12 cellular contexts compared by ENCODE assay signal in the genomic region with DNA sequence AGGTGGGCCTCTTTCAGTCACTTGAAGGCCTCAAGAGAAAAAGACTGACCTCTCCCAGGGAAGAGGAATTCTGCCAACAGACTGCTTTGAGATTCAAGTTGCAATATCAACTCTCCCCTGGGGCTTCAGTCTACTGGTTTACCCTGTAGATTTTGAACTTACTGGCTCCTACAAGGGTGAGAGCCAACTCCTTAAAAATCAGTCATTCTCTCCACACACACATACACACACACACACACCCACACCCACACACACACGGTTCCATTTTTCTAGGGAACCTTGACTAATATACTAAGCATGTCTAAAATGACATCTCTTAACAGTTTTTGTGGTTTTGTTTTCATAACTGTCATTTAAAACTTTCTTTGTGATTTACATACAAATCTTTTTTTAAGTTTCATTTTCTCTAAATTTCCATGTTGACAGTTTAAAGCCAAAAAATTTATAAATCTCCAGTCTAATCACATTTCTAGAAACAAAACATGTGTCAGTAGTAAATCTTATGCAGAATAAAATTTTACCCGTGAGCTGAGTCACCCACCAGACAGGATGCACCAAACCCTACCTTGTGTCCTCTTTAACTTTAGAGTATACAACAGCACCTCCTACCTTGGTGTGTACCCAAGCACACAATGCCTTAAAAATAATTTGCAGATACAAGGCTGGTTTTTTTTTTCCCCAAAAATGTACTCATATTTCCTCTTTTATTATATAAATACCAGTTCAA.
DNase-seq lines count a peak whose midpoint lies in the region; ATAC-seq and TF ChIP-seq lines count a peak whose summit lies in the region.
"Had no signal": no experiment of that assay in that cellular context is flagged by ENCODE, and none has a peak within 500 bp of the region (broad histone marks: within the 10 kb centered on the region; RNA-seq: fewer than 3 reads in every experiment).

No MANE protein-coding gene starts in this region.

- peak overlapping the region; percentile 53 to 65 for H3K27ac ChIP-seq in uterus

- no peaks in the 10 kb centered on the region for H3K36me3 ChIP-seq in uterus

- no peak for TF ChIP-seq POLR2A in uterus (IDR thresholded peaks at IDR 0.05)

- no peaks in the 10 kb centered on the region for H3K36me3 Mint-ChIP-seq in activated CD4-positive, alpha-beta memory T cell treated with anti-CD3 and anti-CD28 coated beads, Interleukin-2, amount 10 ng/mL, durations not matched to agents 7 days and 5 days (ENCODE audit: low read depth)
- no peaks in the 10 kb centered on the region for H3K36me3 Mint-ChIP-seq in glutamatergic neuron (ENCODE audit: unreplicated experiment)

- ATAC-seq in HG02623 (IDR thresholded peaks at IDR 0.05; ENCODE audit: unreplicated experiment), result no peak

- H3K4me1 Mint-ChIP-seq in activated CD4-positive, alpha-beta memory T cell treated with anti-CD3 and anti-CD28 coated beads, Interleukin-2, amount 10 ng/mL, durations not matched to agents 7 days and 5 days, result peaks cover 27% of the 10 kb centered on the region
- H3K4me1 Mint-ChIP-seq in glutamatergic neuron (ENCODE audit: low read depth, unreplicated experiment), result no peaks in the 10 kb centered on the region

- H3K4me1 ChIP-seq in uterus, result peaks cover 0 to 12% of the 10 kb centered on the region in 2 donors

- TF ChIP-seq CTCF in fibroblast of pulmonary artery (IDR thresholded peaks at IDR 0.05; ENCODE audit: low read length, missing control alignments) (no peak), uterus (IDR thresholded peaks at IDR 0.05) (no peak), glutamatergic neuron (IDR thresholded peaks at IDR 0.05; ENCODE audit: partially characterized antibody, unreplicated experiment) (no peak)

- CTCF ChIA-PET in activated CD4-positive, alpha-beta memory T cell treated with anti-CD3 and anti-CD28 coated beads, Interleukin-2, amount 10 ng/mL, durations not matched to agents 7 days and 5 days (lab: Charles Lee), result interaction anchor here (1.1 to 1.5 kb wide), 3 partner anchors 16 to 95 kb away, joined by 4 to 5 read pairs (median 5); no protein-coding TSS in a partner anchor

- no peak overlapping the region for H3K27ac Mint-ChIP-seq in activated CD4-positive, alpha-beta memory T cell treated with anti-CD3 and anti-CD28 coated beads, Interleukin-2, amount 10 ng/mL, durations not matched to agents 7 days and 5 days
- no peak overlapping the region for H3K27ac Mint-ChIP-seq in glutamatergic neuron (ENCODE audit: unreplicated experiment)
- H3K27ac Mint-ChIP-seq: activated T-helper 1 cell treated with anti-CD3 and anti-CD28 coated beads, Interleukin-12 subunit alpha, Interleukin-12 subunit beta, Interleukin-2, Interleukin-4 antibody, amounts not matched to agents 30 ng/mL and 10 ng/mL and 1 ng/mL, durations not matched to agents 14 hours and 24 hours and 36 hours; CD4-positive, alpha-beta T cell had no signal

- peak; percentile 46 for DNase-seq in stimulated activated CD4-positive, alpha-beta T cell treated with anti-CD3 and anti-CD28 coated beads, Interleukin-15, amount 100 ng/mL, for 24 hours
- DNase-seq in stimulated activated CD4-positive, alpha-beta T cell treated with anti-CD3 and anti-CD28 coated beads, Interleukin-12 subunit alpha, Interleukin-12 subunit beta, amount 100 ng/mL, for 4 hours, result no peak
- DNase-seq in activated CD4-positive, alpha-beta memory T cell treated with anti-CD3 and anti-CD28 coated beads, Interleukin-2, amount 10 ng/mL, durations not matched to agents 7 days and 5 days, result peak; percentile 22
- DNase-seq in fibroblast of pulmonary artery (ENCODE audit: low read depth) (peak; percentile 70), uterus (no peak), mucosa of gallbladder (ENCODE audit: low spot score) (no peak), glutamatergic neuron (no peak)
- DNase-seq: CD4-positive, alpha-beta T cell; Karpas-422; NCI-H524 had no signal

- peaks cover under 1% of the 10 kb centered on the region for H3K9me3 Mint-ChIP-seq in activated CD4-positive, alpha-beta memory T cell treated with anti-CD3 and anti-CD28 coated beads, Interleukin-2, amount 10 ng/mL, durations not matched to agents 7 days and 5 days
- no peaks in the 10 kb centered on the region for H3K9me3 Mint-ChIP-seq in glutamatergic neuron (ENCODE audit: unreplicated experiment)

- POLR2A ChIA-PET in activated CD4-positive, alpha-beta memory T cell treated with anti-CD3 and anti-CD28 coated beads, Interleukin-2, amount 10 ng/mL, durations not matched to agents 7 days and 5 days (lab: Charles Lee), result no interaction called here

- no peaks in the 10 kb centered on the region for H3K27me3 ChIP-seq in uterus

- intact Hi-C loops in uterus (cut with DNase I; ENCODE audit: low total_unique reads), result no loop called here

- H3K27me3 Mint-ChIP-seq in activated CD4-positive, alpha-beta memory T cell treated with anti-CD3 and anti-CD28 coated beads, Interleukin-2, amount 10 ng/mL, durations not matched to agents 7 days and 5 days, result no peaks in the 10 kb centered on the region
- peaks cover 2% of the 10 kb centered on the region for H3K27me3 Mint-ChIP-seq in glutamatergic neuron (ENCODE audit: unreplicated experiment)
- H3K27me3 Mint-ChIP-seq: CD4-positive, alpha-beta T cell had no signal

- H3K4me3 ChIP-seq in fibroblast of pulmonary artery (replicated peaks; ENCODE audit: low read depth, low read length), result no peak overlapping the region
- H3K4me3 ChIP-seq in uterus, result no peak overlapping the region

- no peaks in the 10 kb centered on the region for H3K9me3 ChIP-seq in uterus

- H3K4me3 Mint-ChIP-seq in activated CD4-positive, alpha-beta memory T cell treated with anti-CD3 and anti-CD28 coated beads, Interleukin-2, amount 10 ng/mL, durations not matched to agents 7 days and 5 days, result no peak overlapping the region
- no peak overlapping the region for H3K4me3 Mint-ChIP-seq in glutamatergic neuron (ENCODE audit: unreplicated experiment)
- H3K4me3 Mint-ChIP-seq: activated T-helper 1 cell treated with anti-CD3 and anti-CD28 coated beads, Interleukin-12 subunit alpha, Interleukin-12 subunit beta, Interleukin-2, Interleukin-4 antibody, amounts not matched to agents 30 ng/mL and 10 ng/mL and 1 ng/mL, durations not matched to agents 14 hours and 24 hours and 36 hours; CD4-positive, alpha-beta T cell had no signal

Comparison
In these comparisons a context has a peak if more than half of its experiments do, and no peak if none do; other contexts are left out.
1. DNase-seq: peak in stimulated activated CD4-positive, alpha-beta T cell treated with anti-CD3 and anti-CD28 coated beads, Interleukin-15, amount 100 ng/mL, for 24 hours (single experiment), activated CD4-positive, alpha-beta memory T cell treated with anti-CD3 and anti-CD28 coated beads, Interleukin-2, amount 10 ng/mL, durations not matched to agents 7 days and 5 days (single experiment) and fibroblast of pulmonary artery (single experiment); none in stimulated activated CD4-positive, alpha-beta T cell treated with anti-CD3 and anti-CD28 coated beads, Interleukin-12 subunit alpha, Interleukin-12 subunit beta, amount 100 ng/mL, for 4 hours (single experiment), uterus (0 of 2), mucosa of gallbladder (single experiment) and glutamatergic neuron (single experiment).